ENCODE assay signal across 8 cellular contexts in the genomic region with DNA sequence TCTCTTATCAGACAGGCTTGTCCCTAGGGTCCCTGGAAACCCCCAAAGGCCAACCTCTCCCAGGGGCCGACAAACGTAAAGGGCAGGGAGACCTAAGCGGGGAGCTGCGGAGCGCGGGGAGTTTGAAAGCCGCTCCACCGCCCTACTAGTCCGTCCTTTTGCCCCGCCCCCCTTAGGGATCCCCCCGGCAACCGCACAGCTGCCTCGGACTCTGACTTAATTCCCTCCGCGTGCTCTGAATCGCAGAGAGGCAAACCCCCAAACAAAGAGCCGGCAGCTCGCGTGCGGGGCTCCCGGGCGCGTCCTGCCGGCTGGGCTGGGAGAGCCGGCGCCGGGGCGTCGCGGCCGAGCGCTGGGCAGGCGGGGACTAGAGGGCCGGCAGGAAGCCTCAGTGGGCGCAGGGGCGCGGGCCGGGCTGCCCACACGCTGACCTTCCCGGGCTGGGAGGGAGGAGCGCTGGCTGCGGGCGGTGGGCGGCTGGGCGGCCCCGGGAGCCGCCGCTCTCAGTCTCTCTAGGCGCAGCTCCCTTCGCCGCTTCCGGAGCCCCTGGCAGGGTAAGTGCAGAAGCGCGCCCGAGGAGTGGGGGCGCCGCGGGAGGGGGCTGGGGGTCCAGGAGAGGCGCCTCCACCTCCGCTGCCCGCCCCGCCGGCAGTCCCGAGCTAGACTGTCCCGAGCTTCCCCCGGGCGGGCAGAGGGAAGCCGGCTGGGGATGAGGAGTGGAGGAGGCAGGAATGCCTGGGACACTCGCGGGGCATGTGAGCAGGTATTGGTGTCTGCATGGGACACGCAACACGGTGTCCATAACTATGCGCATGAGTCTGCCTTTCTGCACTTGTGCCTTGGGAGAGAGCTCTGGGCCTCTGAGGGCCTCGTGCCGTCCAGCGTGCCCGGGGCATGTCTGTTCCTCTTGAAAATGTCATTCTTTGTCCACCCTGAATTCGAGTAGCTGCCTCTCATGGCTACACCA. TPM values are rescaled to one million over a fixed set of nuclear protein-coding genes. Genes with fewer than 3 reads are reported as not detected.
DNase-seq lines count a peak whose midpoint lies in the region; ATAC-seq and TF ChIP-seq lines count a peak whose summit lies in the region.

TSS of gene TSPAN11 (plus strand) at position 506 of the 967 bp plus-strand sequence. CDS start 27,244 bp downstream, outside the sequence.

- no peak within 1 kb of the TSS for H3K27ac Mint-ChIP-seq in activated CD8-positive, alpha-beta T cell treated with anti-CD3 and anti-CD28 coated beads, Interleukin-2, amount 10 ng/mL, durations not matched to agents 7 days and 5 days

- POLR2A ChIA-PET in activated CD8-positive, alpha-beta T cell treated with anti-CD3 and anti-CD28 coated beads, Interleukin-2, amount 10 ng/mL, durations not matched to agents 7 days and 5 days (lab: Charles Lee), result no interaction called here

- H3K4me3 ChIP-seq in psoas muscle, result peak within 1 kb of the TSS; percentile 52

- 10 to 11% (median 11%) methylated on average over 59 to 78 of the region's 78 CpGs for WGBS in psoas muscle, 3 donors

- peaks cover 51% of the 10 kb centered on the region for H3K27me3 Mint-ChIP-seq in activated CD8-positive, alpha-beta T cell treated with anti-CD3 and anti-CD28 coated beads, Interleukin-2, amount 10 ng/mL, durations not matched to agents 7 days and 5 days (ENCODE audit: low read depth)

- H3K4me3 Mint-ChIP-seq in activated CD8-positive, alpha-beta T cell treated with anti-CD3 and anti-CD28 coated beads, Interleukin-2, amount 10 ng/mL, durations not matched to agents 7 days and 5 days, result no peak within 1 kb of the TSS

- CTCF ChIA-PET in activated CD8-positive, alpha-beta T cell treated with anti-CD3 and anti-CD28 coated beads, Interleukin-2, amount 10 ng/mL, durations not matched to agents 7 days and 5 days (lab: Charles Lee), result interaction anchor here (1.4 kb wide), 1 partner anchor 75 kb away, joined by 4 read pairs; no protein-coding TSS in a partner anchor

- no peaks in the 10 kb centered on the region for H3K4me1 ChIP-seq in psoas muscle

- no peak within 1 kb of the TSS for H3K27ac ChIP-seq in psoas muscle

- intact Hi-C loops in Right ventricle myocardium inferior (cut with DNase I) (loop anchor here (5.0 kb wide), 1 partner anchor 51 kb away; no protein-coding TSS in a partner anchor), cardiac septum (cut with DNase I) (no loop called here), left cardiac atrium (cut with DNase I) (no loop called here), psoas muscle (cut with DNase I) (no loop called here)

- ATAC-seq in Right ventricle myocardium inferior (peak; percentile 33), left cardiac atrium (peak; percentile 70 to 76), psoas muscle (peak in 1 of 4 donors; percentile 38), GM21367 (IDR thresholded peaks at IDR 0.05; ENCODE audit: unreplicated experiment) (no peak)
- peak; percentile 44 for ATAC-seq in activated CD8-positive, alpha-beta T cell treated with anti-CD3 and anti-CD28 coated beads, Interleukin-2, amount 10 ng/mL, durations not matched to agents 7 days and 5 days

- no peaks in the 10 kb centered on the region for H3K9me3 Mint-ChIP-seq in activated CD8-positive, alpha-beta T cell treated with anti-CD3 and anti-CD28 coated beads, Interleukin-2, amount 10 ng/mL, durations not matched to agents 7 days and 5 days (ENCODE audit: insufficient read depth)

- no peaks in the 10 kb centered on the region for H3K36me3 Mint-ChIP-seq in activated CD8-positive, alpha-beta T cell treated with anti-CD3 and anti-CD28 coated beads, Interleukin-2, amount 10 ng/mL, durations not matched to agents 7 days and 5 days (ENCODE audit: low read depth)

- TF ChIP-seq CTCF in psoas muscle (IDR thresholded peaks at IDR 0.05), result no peak

- H3K4me1 Mint-ChIP-seq in activated CD8-positive, alpha-beta T cell treated with anti-CD3 and anti-CD28 coated beads, Interleukin-2, amount 10 ng/mL, durations not matched to agents 7 days and 5 days (ENCODE audit: low read depth), result no peaks in the 10 kb centered on the region

- peaks cover 0 to 33% (median 17%) of the 10 kb centered on the region in 3 donors for H3K27me3 ChIP-seq in psoas muscle (ENCODE audit: insufficient read depth in 3 of 3, low read length in 2 of 3)

- DNase-seq in Right ventricle myocardium inferior (ENCODE audit: missing footprints), result no peak
- no peak for DNase-seq in cardiac septum (ENCODE audit: low spot score)
- DNase-seq in activated CD8-positive, alpha-beta T cell treated with anti-CD3 and anti-CD28 coated beads, Interleukin-2, amount 10 ng/mL, durations not matched to agents 7 days and 5 days, result no peak
- peak; percentile 47 for DNase-seq in left cardiac atrium
- DNase-seq in psoas muscle, result peak; percentile 28 to 55
- DNase-seq in activated CD4-positive, alpha-beta T cell treated with anti-CD3 and anti-CD28 coated beads, Interleukin-2, amount 50 U/mL, for 1 hour, result no peak
- DNase-seq in activated gamma-delta T cell (lab: John Stamatoyannopoulos, UW), result no peak

- no peaks in the 10 kb centered on the region for H3K36me3 ChIP-seq in psoas muscle (ENCODE audit: insufficient read depth in 1 of 2, low read depth in 1 of 2)

- no peaks in the 10 kb centered on the region for H3K9me3 ChIP-seq in psoas muscle

RNA-seq across cellular contexts. Expression of gene TSPAN11, which starts in this region (rescaled TPM):
- total RNA-seq in Right ventricle myocardium inferior, result 1.5 TPM
- total RNA-seq in cardiac septum, result 1.9 TPM
- total RNA-seq in activated CD8-positive, alpha-beta T cell treated with anti-CD3 and anti-CD28 coated beads, Interleukin-2, amount 10 ng/mL, durations not matched to agents 7 days and 5 days, result not detected
- total RNA-seq in left cardiac atrium, result 1 to 10 TPM; 2.5 to 3.8 TPM
- total RNA-seq in psoas muscle, result under 1 TPM in 3 of 4 donors, not detected in 1; 0.12 to 0.24 (median 0.22) TPM
- polyA plus RNA-seq in psoas muscle, result under 1 TPM; 0.05 to 0.15 (median 0.05) TPM

Comparison
In these comparisons a context has a peak if more than half of its experiments do, and no peak if none do; other contexts are left out.
1. Peak in ATAC-seq in activated CD8-positive, alpha-beta T cell treated with anti-CD3 and anti-CD28 coated beads, Interleukin-2, amount 10 ng/mL, durations not matched to agents 7 days and 5 days; RNA of the gene not detected or under 1 TPM.
2. Peak in DNase-seq and H3K4me3 ChIP-seq in psoas muscle; RNA of the gene not detected or under 1 TPM.